ENCODE assay signal across 6 cellular contexts in the genomic region with DNA sequence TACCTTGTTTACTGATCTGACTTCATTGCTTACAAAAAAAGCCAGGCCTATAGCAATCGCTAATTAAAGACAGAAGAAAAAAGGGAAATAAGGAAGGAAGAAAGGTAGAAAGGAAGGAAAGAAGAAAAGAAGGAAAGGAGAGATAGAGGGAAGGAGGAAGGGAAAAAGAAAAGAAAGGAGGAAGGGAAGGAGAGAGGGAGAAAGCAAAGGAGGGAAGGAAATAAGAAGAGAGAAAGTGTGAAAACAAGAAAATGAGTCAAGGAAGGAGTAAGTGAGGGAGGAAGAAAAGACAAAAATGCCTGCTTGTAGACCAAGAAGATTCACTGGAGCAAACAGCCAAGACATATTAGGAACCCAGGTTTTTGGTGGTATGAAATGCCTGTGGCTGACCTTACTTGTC. TPM values are rescaled to one million over a fixed set of nuclear protein-coding genes. Genes with fewer than 3 reads are reported as not detected.
"Had no signal": no experiment of that assay in that cellular context is flagged by ENCODE, and none has a peak within 500 bp of the region (broad histone marks: within the 10 kb centered on the region; RNA-seq: fewer than 3 reads in every experiment).

No MANE protein-coding gene starts in this region.

- H3K36me3 ChIP-seq: HAP-1 had no signal

- DNase-seq: GM23248, GOT3, H7, IMR-90 had no signal

- H2AFZ ChIP-seq: GM23248 had no signal

- H3K9me3 ChIP-seq: HAP-1 had no signal

- H3K9ac ChIP-seq: GM23248 had no signal

- H3K4me1 ChIP-seq: HAP-1 had no signal

- H3K27ac ChIP-seq: GM23248 had no signal

- H3K4me3 ChIP-seq: GM23248, HAP-1 had no signal

RNA-seq across cellular contexts. Expression of a gene that starts 57.0 kb away (rescaled TPM):
- total RNA-seq: GM23248, HT-29, IMR-90 had no signal
- polyA plus RNA-seq: GM23248, IMR-90 had no signal
